8 cellular contexts compared by ENCODE assay signal in the genomic region with DNA sequence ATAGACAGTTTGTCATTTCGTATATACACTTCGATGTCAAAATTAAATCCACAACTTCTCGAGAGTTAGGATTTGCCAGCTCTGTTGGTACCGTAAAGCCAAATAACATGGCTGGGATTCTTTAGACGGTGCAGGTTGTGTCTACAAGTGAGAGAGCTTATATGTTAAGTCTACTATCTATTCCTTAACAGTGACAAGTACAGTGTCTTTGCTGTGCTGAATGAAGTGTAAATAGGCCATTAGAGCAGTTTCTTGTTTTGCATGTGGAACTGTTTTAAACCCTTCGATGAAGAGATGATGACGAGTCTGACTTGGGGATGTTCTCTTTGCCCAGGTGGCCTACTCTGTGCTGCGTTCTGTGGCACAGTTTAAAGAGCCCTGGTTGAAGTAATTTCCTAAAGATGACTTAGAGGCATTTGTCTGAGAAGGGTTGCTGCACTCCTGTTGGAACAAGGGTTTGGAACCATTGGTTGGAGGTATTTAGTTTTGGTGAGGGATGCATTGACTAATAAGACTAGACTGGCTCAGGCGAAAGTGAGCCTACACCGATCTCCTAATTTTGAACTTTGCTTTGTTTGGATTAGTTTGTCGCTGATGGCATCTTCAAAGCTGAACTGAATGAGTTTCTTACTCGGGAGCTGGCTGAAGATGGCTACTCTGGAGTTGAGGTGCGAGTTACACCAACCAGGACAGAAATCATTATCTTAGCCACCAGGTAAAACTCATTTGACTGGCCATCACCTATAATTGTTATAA. TPM values are rescaled to one million over a fixed set of nuclear protein-coding genes. Genes with fewer than 3 reads are reported as not detected.
A peak's percentile ranks its signal among the peaks of the same experiment; 100 is the strongest.
DNase-seq lines count a peak whose midpoint lies in the region; TF ChIP-seq lines count a peak whose summit lies in the region.

No MANE protein-coding gene starts in this region.

- peak overlapping the region; percentile 99 for H3K27ac Mint-ChIP-seq in T-helper 1 cell treated with Interleukin-12 subunit alpha and Interleukin-12 subunit beta and Interleukin-4 antibody, amounts not matched to agents 30 μg/mL and 1 μg/mL, for 36 hours

- peaks cover 49% of the 10 kb centered on the region for H3K79me2 ChIP-seq in neural cell (replicated peaks; ENCODE audit: insufficient read depth, low read length)

- H3K9me2 ChIP-seq in neural cell (ENCODE audit: insufficient read depth, low read length), result no peaks in the 10 kb centered on the region

- TF ChIP-seq EP300 in esophagus muscularis mucosa (IDR thresholded peaks at IDR 0.05) (no peak), neural cell (conservative IDR thresholded peaks at IDR 0.05; ENCODE audit: poor library complexity, severe bottlenecking) (no peak)

- TF ChIP-seq POLR2A in esophagus muscularis mucosa (IDR thresholded peaks at IDR 0.05; ENCODE audit: low read depth), result no peak

- no peaks in the 10 kb centered on the region for H3K9me3 Mint-ChIP-seq in T-helper 1 cell treated with Interleukin-12 subunit alpha and Interleukin-12 subunit beta and Interleukin-4 antibody, amounts not matched to agents 30 μg/mL and 1 μg/mL, for 36 hours

- H3K27me3 Mint-ChIP-seq in T-helper 1 cell treated with Interleukin-12 subunit alpha and Interleukin-12 subunit beta and Interleukin-4 antibody, amounts not matched to agents 30 μg/mL and 1 μg/mL, for 36 hours (ENCODE audit: low read depth), result peaks cover 3% of the 10 kb centered on the region

- H3K27me3 ChIP-seq in esophagus muscularis mucosa, result no peaks in the 10 kb centered on the region
- no peaks in the 10 kb centered on the region for H3K27me3 ChIP-seq in neural cell (ENCODE audit: insufficient read depth, low read depth, low read length)

- no peaks in the 10 kb centered on the region for H3K9me3 ChIP-seq in esophagus muscularis mucosa
- H3K9me3 ChIP-seq in neural cell (ENCODE audit: low read length), result no peaks in the 10 kb centered on the region

- no peak for TF ChIP-seq RAD21 in neural cell (conservative IDR thresholded peaks at IDR 0.05)

- H3K27ac ChIP-seq in esophagus muscularis mucosa (replicated peaks in 1 of 4) (peak overlapping the region; percentile 89 to 94 (median 90)), neural cell (ENCODE audit: low read length) (peak overlapping the region; percentile 91)

- peak; percentile 19 for DNase-seq in NCI-H1105 treated with DMSO at 0.1 percent for 48 hours (lab: John Stamatoyannopoulos, UW)
- DNase-seq in NCI-H1105 (lab: John Stamatoyannopoulos, UW), result no peak
- no peak for DNase-seq in esophagus muscularis mucosa (ENCODE audit: extremely low spot score)
- no peak for DNase-seq in stimulated activated naive CD4-positive, alpha-beta T cell treated with Interleukin-2 at 50 U/mL for 16 hours (lab: John Stamatoyannopoulos, UW)
- no peak for DNase-seq in NCI-H1436 (lab: John Stamatoyannopoulos, UW)
- no peak for DNase-seq in NCI-H2196 treated with DMSO at 0.1 percent for 48 hours (lab: John Stamatoyannopoulos, UW; ENCODE audit: unreplicated experiment)

- no peak overlapping the region for H2AFZ ChIP-seq in neural cell (ENCODE audit: low read depth, low read length)

- H3K4me1 ChIP-seq in esophagus muscularis mucosa, result peaks cover 13 to 44% (median 29%) of the 10 kb centered on the region in 4 donors

- peak overlapping the region; percentile 99 for H3K4me3 Mint-ChIP-seq in T-helper 1 cell treated with Interleukin-12 subunit alpha and Interleukin-12 subunit beta and Interleukin-4 antibody, amounts not matched to agents 30 μg/mL and 1 μg/mL, for 36 hours

- no peaks in the 10 kb centered on the region for H3F3A ChIP-seq in neural cell (ENCODE audit: insufficient read depth, low read length, poor library complexity, severe bottlenecking)

- peaks cover 54% of the 10 kb centered on the region for H3K36me3 Mint-ChIP-seq in T-helper 1 cell treated with Interleukin-12 subunit alpha and Interleukin-12 subunit beta and Interleukin-4 antibody, amounts not matched to agents 30 μg/mL and 1 μg/mL, for 36 hours (ENCODE audit: low read depth)

- H3K9ac ChIP-seq in neural cell (ENCODE audit: low read length), result peak overlapping the region; percentile 90

- 12% methylated on average over 13 of the region's 13 CpGs for WGBS in esophagus muscularis mucosa

- peak overlapping the region; percentile 66 to 73 (median 72) for H3K4me3 ChIP-seq in esophagus muscularis mucosa
- H3K4me3 ChIP-seq in neural cell (ENCODE audit: low read length), result peak overlapping the region; percentile 85

- H4K20me1 ChIP-seq in neural cell (ENCODE audit: insufficient read depth), result peaks cover 8% of the 10 kb centered on the region

- H3K4me2 ChIP-seq in neural cell (ENCODE audit: low read length), result peak overlapping the region; percentile 93

- peaks cover 41 to 46% (median 45%) of the 10 kb centered on the region in 4 donors for H3K36me3 ChIP-seq in esophagus muscularis mucosa
- peaks cover 15% of the 10 kb centered on the region for H3K36me3 ChIP-seq in neural cell (ENCODE audit: insufficient read depth, low read length)

- no peak for TF ChIP-seq CTCF in esophagus muscularis mucosa (IDR thresholded peaks at IDR 0.05)
- no peak for TF ChIP-seq CTCF in neural cell (IDR thresholded peaks at IDR 0.05; ENCODE audit: poor library complexity, severe bottlenecking)

- intact Hi-C loops in esophagus muscularis mucosa (cut with DNase I), result no loop called here

- peaks cover 42% of the 10 kb centered on the region for H3K4me1 Mint-ChIP-seq in T-helper 1 cell treated with Interleukin-12 subunit alpha and Interleukin-12 subunit beta and Interleukin-4 antibody, amounts not matched to agents 30 μg/mL and 1 μg/mL, for 36 hours (ENCODE audit: low read depth)

TF ChIP-seq in neural cell, 6 proteins besides CTCF, POLR2A, EP300 and RAD21:
- TF ChIP-seq MXI1 (conservative IDR thresholded peaks at IDR 0.05; ENCODE audit: poor library complexity, severe bottlenecking), result no peak
- peak; percentile 10 for TF ChIP-seq POLR2AphosphoS5 (IDR thresholded peaks at IDR 0.05)

RNA-seq across cellular contexts. Expression of a gene that starts 1.0 kb away (rescaled TPM):
- total RNA-seq in esophagus muscularis mucosa, result 1,000 to 10,000 TPM in 3 of 4 donors, 100 to 1,000 TPM in 1; 879 to 1,878 (median 1,387) TPM
- polyA plus RNA-seq in neural cell, result 1,292 and 1,440 TPM in 2 replicates
- 372 and 426 TPM in 2 replicates for polyA minus RNA-seq in neural cell

RNA-seq across cellular contexts. Expression of a gene that starts 32.7 kb away (rescaled TPM):
- total RNA-seq in esophagus muscularis mucosa, result under 1 TPM in 3 of 4 donors, not detected in 1; 0.17 to 0.42 (median 0.29) TPM
- polyA plus RNA-seq in neural cell, result 11.8 and 17.0 TPM in 2 replicates
- polyA minus RNA-seq in neural cell, result 8.0 and 12.7 TPM in 2 replicates

RNA-seq across cellular contexts. Expression of a gene that starts 48.8 kb away (rescaled TPM):
- total RNA-seq in esophagus muscularis mucosa, result 100 to 1,000 TPM in 1 of 4 donors, 10 to 100 TPM in 3; 41.1 to 102 (median 76.7) TPM
- 5.7 and 10.5 TPM in 2 replicates for polyA plus RNA-seq in neural cell
- polyA minus RNA-seq in neural cell, result 22.3 and 23.6 TPM in 2 replicates
